Comparison of ENCODE assay signal across 1 cellular context in genomic region chr15:44101944-44102343, GRCh38.
TF ChIP-seq lines count a peak whose summit lies in the region.

No MANE protein-coding gene starts in this region.

TF ChIP-seq in SK-N-SH treated with all-trans-retinoic acid at 6 μM for 48 hours, 23 proteins besides CTCF, POLR2A, EP300 and RAD21 (continued from another document):
- TF ChIP-seq PATZ1 (CRISPR knock-in tag; IDR thresholded peaks at IDR 0.05; ENCODE audit: borderline replicate concordance) (no peak), SNAI2 (CRISPR knock-in tag; IDR thresholded peaks at IDR 0.05) (no peak), GLIS3 (CRISPR knock-in tag; IDR thresholded peaks at IDR 0.05) (no peak), TSHZ2 (CRISPR knock-in tag; IDR thresholded peaks at IDR 0.05) (no peak), RARB (CRISPR knock-in tag; IDR thresholded peaks at IDR 0.05) (no peak), ZNF565 (CRISPR knock-in tag; conservative IDR thresholded peaks at IDR 0.05; ENCODE audit: low read depth) (no peak), TOX (CRISPR knock-in tag; IDR thresholded peaks at IDR 0.05; ENCODE audit: borderline replicate concordance) (no peak), ISL1 (CRISPR knock-in tag; IDR thresholded peaks at IDR 0.05) (peak; percentile 92)
TF ChIP-seq in SK-N-SH treated with all-trans-retinoic acid at 6 μM for 48 hours: peak in this region for 4.
